Comparison of ENCODE assay signal across 24 cellular contexts in genomic region chr11:2114430-2115241, GRCh38. TPM values are rescaled to one million over a fixed set of nuclear protein-coding genes. Genes with fewer than 3 reads are reported as not detected.
"Had no signal": no experiment of that assay in that cellular context is flagged by ENCODE, and none has a peak within 500 bp of the region (broad histone marks: within the 10 kb centered on the region; RNA-seq: fewer than 3 reads in every experiment).

No MANE protein-coding gene starts in this region.

- H3K4me1 ChIP-seq: body of pancreas, left lung, sigmoid colon, testis had no signal

- H3K4me3 Mint-ChIP-seq: activated naive CD8-positive, alpha-beta T cell treated with anti-CD3 and anti-CD28 coated beads, Interleukin-2, amount 50 U/mL, for 24 hours; dendritic cell treated with granulocyte-macrophage colony-stimulating factor and Interleukin-4, amounts not matched to agents 40 ng/mL and 50 ng/mL, for 4 days; T-cell; type B pancreatic cell had no signal

- H3K36me3 Mint-ChIP-seq: T-cell had no signal

- H3K4me3 ChIP-seq: body of pancreas, cardiac muscle cell, left lung, sigmoid colon, smooth muscle cell, testis had no signal

- H3K4me2 ChIP-seq: smooth muscle cell had no signal

- H3K27me3 ChIP-seq: body of pancreas, cardiac muscle cell, sigmoid colon, testis had no signal

- H3K27ac ChIP-seq: body of pancreas, cardiac muscle cell, left lung, sigmoid colon, testis had no signal

- H3K27ac Mint-ChIP-seq: activated naive CD8-positive, alpha-beta T cell treated with anti-CD3 and anti-CD28 coated beads, Interleukin-2, amount 50 U/mL, for 24 hours; dendritic cell treated with granulocyte-macrophage colony-stimulating factor and Interleukin-4, amounts not matched to agents 40 ng/mL and 50 ng/mL, for 4 days; T-cell; type B pancreatic cell had no signal

- H3K36me3 ChIP-seq: cardiac muscle cell, left lung, sigmoid colon had no signal

- H3K9me3 ChIP-seq: testis had no signal

- ATAC-seq: activated naive CD8-positive, alpha-beta T cell treated with anti-CD3 and anti-CD28 coated beads, Interleukin-2, amount 50 U/mL, for 24 hours; body of pancreas; left lung; T-cell had no signal

- H3K9me3 Mint-ChIP-seq: activated naive CD8-positive, alpha-beta T cell treated with anti-CD3 and anti-CD28 coated beads, Interleukin-2, amount 50 U/mL, for 24 hours; T-cell had no signal

- DNase-seq: activated CD4-positive, alpha-beta T cell treated with anti-CD3 and anti-CD28 coated beads for 1 hour; activated gamma-delta T cell; activated naive CD4-positive, alpha-beta T cell treated with anti-CD3 and anti-CD28 coated beads, Interleukin-2, amount 50 U/mL, for 16 hours; activated naive CD8-positive, alpha-beta T cell treated with anti-CD3 and anti-CD28 coated beads, Interleukin-2, amount 50 U/mL, for 24 hours; body of pancreas; effector CD8-positive, alpha-beta T cell; erythroblast; foreskin fibroblast; occipital lobe; sigmoid colon; stimulated activated CD4-positive, alpha-beta T cell treated with anti-CD3 and anti-CD28 coated beads, Interleukin-15, amount 100 ng/mL, for 24 hours; stimulated activated naive CD4-positive, alpha-beta T cell; T-cell; testis had no signal

- H3K4me1 Mint-ChIP-seq: activated naive CD8-positive, alpha-beta T cell treated with anti-CD3 and anti-CD28 coated beads, Interleukin-2, amount 50 U/mL, for 24 hours; T-cell had no signal

RNA-seq across cellular contexts. Expression of gene IGF2, which starts 24.6 kb away (rescaled TPM):
- total RNA-seq: mononuclear cell had no signal
- polyA plus RNA-seq: neural cell had no signal

RNA-seq across cellular contexts. Expression of gene INS, which starts 46.4 kb away (rescaled TPM):
- total RNA-seq: cardiac muscle cell, fibroblast of lung, glomerular endothelial cell, kidney epithelial cell, left lung, mononuclear cell, occipital lobe, sigmoid colon, smooth muscle cell, testis had no signal
- polyA plus RNA-seq: cardiac muscle cell, fibroblast of lung, neural cell, smooth muscle cell had no signal

RNA-seq across cellular contexts. Expression of gene TH, which starts 57.0 kb away (rescaled TPM):
- total RNA-seq: cardiac muscle cell, kidney epithelial cell, mononuclear cell, occipital lobe, sigmoid colon, smooth muscle cell, T-cell had no signal
- polyA plus RNA-seq: cardiac muscle cell, fibroblast of lung, smooth muscle cell had no signal
